Comparison of ENCODE assay signal across 26 cellular contexts in the genomic region with DNA sequence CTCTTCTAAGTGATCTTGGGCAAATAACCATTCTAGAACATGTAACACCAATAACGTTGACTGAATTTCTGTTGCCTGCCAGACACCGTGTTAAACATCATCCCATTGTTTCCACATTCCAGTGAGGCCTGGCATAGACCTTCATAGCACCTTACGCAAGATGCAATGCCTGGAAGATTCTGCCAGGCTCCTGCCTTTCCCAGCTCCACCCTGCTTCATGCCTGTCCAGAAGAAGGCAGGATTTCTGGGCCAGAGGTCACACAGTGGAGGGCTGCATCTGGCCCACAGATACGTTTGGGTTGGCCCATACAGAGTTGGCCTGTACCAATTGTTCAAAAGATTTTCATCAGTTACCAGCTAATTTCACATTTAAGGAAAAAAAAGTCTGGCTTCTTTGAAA. TPM values are rescaled to one million over a fixed set of nuclear protein-coding genes. Genes with fewer than 3 reads are reported as not detected.
"Had no signal": no experiment of that assay in that cellular context is flagged by ENCODE, and none has a peak within 500 bp of the region (broad histone marks: within the 10 kb centered on the region; RNA-seq: fewer than 3 reads in every experiment).

No MANE protein-coding gene starts in this region.

- DNase-seq: activated CD4-positive, alpha-beta T cell treated with anti-CD3 and anti-CD28 coated beads for 1 hour; activated CD4-positive, alpha-beta T cell treated with anti-CD3 and anti-CD28 coated beads, Interleukin-2, amount 50 U/mL, for 1 hour; activated CD8-positive, alpha-beta T cell treated with anti-CD3 and anti-CD28 coated beads, Interleukin-2, amount 10 ng/mL, durations not matched to agents 7 days and 5 days; activated gamma-delta T cell treated with Interleukin-2 at 50 U/mL for 16 hours; adrenal gland; colonic mucosa; heart left ventricle; left ventricle myocardium superior; pancreas; psoas muscle; right cardiac atrium; stimulated activated CD4-positive, alpha-beta T cell treated with anti-CD3 and anti-CD28 coated beads, Interleukin-2, amount 100 ng/mL, for 24 hours; T-cell; T-helper 9 cell; transverse colon had no signal

- H3K4me1 Mint-ChIP-seq: memory B cell; stimulated activated memory B cell treated with anti-CD40 and anti-IgM and Interleukin-4, amounts not matched to agents 10 μg/mL and 1 μg/mL and 100 μg/mL, for 72 hours; T-cell had no signal

- H3K9me3 Mint-ChIP-seq: natural killer cell treated with Interleukin-12 subunit alpha and Interleukin-12 subunit beta and Interleukin-15 and Interleukin-18, amount 100 ng/mL, for 72 hours; stimulated activated memory B cell treated with anti-CD40 and anti-IgM and Interleukin-4, amounts not matched to agents 10 μg/mL and 1 μg/mL and 100 μg/mL, for 72 hours; T-cell had no signal

- ATAC-seq: activated CD8-positive, alpha-beta T cell treated with anti-CD3 and anti-CD28 coated beads, Interleukin-2, amount 10 ng/mL, durations not matched to agents 7 days and 5 days; activated naive CD4-positive, alpha-beta T cell treated with anti-CD3 and anti-CD28 coated beads, Interleukin-2, amount 50 U/mL, for 72 hours; gastroesophageal sphincter; heart left ventricle; left ventricle myocardium superior; natural killer cell treated with Interleukin-12 subunit alpha and Interleukin-12 subunit beta and Interleukin-15 and Interleukin-18, amount 100 ng/mL, for 72 hours; pancreas; right cardiac atrium; stimulated activated memory B cell treated with anti-CD40 and anti-IgM and Interleukin-4, amounts not matched to agents 10 μg/mL and 1 μg/mL and 100 μg/mL, for 72 hours; T-cell had no signal

- H3K27me3 ChIP-seq: colonic mucosa, pancreas had no signal

- H3K27ac ChIP-seq: adrenal gland, colonic mucosa, epithelial cell of prostate, gastroesophageal sphincter, heart left ventricle, neutrophil, pancreas, psoas muscle, transverse colon had no signal

- H3K36me3 ChIP-seq: adrenal gland, colonic mucosa, gastroesophageal sphincter, heart left ventricle, neutrophil, pancreas, transverse colon had no signal

- H3K4me1 ChIP-seq: adrenal gland, colonic mucosa, gastroesophageal sphincter, heart left ventricle, pancreas, psoas muscle, transverse colon had no signal

- H3K27ac Mint-ChIP-seq: activated CD8-positive, alpha-beta T cell treated with anti-CD3 and anti-CD28 coated beads, Interleukin-2, amount 10 ng/mL, durations not matched to agents 7 days and 5 days; activated naive CD4-positive, alpha-beta T cell treated with anti-CD3 and anti-CD28 coated beads, Interleukin-2, amount 50 U/mL, for 72 hours; memory B cell; natural killer cell treated with Interleukin-12 subunit alpha and Interleukin-12 subunit beta and Interleukin-15 and Interleukin-18, amount 100 ng/mL, for 72 hours; stimulated activated memory B cell treated with anti-CD40 and anti-IgM and Interleukin-4, amounts not matched to agents 10 μg/mL and 1 μg/mL and 100 μg/mL, for 72 hours; T-cell had no signal

- FAIRE-seq: bronchial epithelial cell, islet of Langerhans, pancreas had no signal

- H3K4me3 ChIP-seq: adrenal gland, colonic mucosa, gastroesophageal sphincter, heart left ventricle, pancreas, psoas muscle, skin epidermis, transverse colon had no signal

- H3K4me3 Mint-ChIP-seq: activated CD8-positive, alpha-beta T cell treated with anti-CD3 and anti-CD28 coated beads, Interleukin-2, amount 10 ng/mL, durations not matched to agents 7 days and 5 days; memory B cell; natural killer cell treated with Interleukin-12 subunit alpha and Interleukin-12 subunit beta and Interleukin-15 and Interleukin-18, amount 100 ng/mL, for 72 hours; stimulated activated memory B cell treated with anti-CD40 and anti-IgM and Interleukin-4, amounts not matched to agents 10 μg/mL and 1 μg/mL and 100 μg/mL, for 72 hours; T-cell had no signal

- H3K36me3 Mint-ChIP-seq: memory B cell; natural killer cell treated with Interleukin-12 subunit alpha and Interleukin-12 subunit beta and Interleukin-15 and Interleukin-18, amount 100 ng/mL, for 72 hours; stimulated activated memory B cell treated with anti-CD40 and anti-IgM and Interleukin-4, amounts not matched to agents 10 μg/mL and 1 μg/mL and 100 μg/mL, for 72 hours; T-cell had no signal

- H3K9me3 ChIP-seq: adrenal gland, colonic mucosa, gastroesophageal sphincter, heart left ventricle, neutrophil, pancreas, psoas muscle, transverse colon had no signal

RNA-seq across cellular contexts. Expression of gene EN1, which starts 46.3 kb away (rescaled TPM):
- total RNA-seq: activated CD8-positive, alpha-beta T cell treated with anti-CD3 and anti-CD28 coated beads, Interleukin-2, amount 10 ng/mL, durations not matched to agents 7 days and 5 days; activated naive CD4-positive, alpha-beta T cell treated with anti-CD3 and anti-CD28 coated beads, Interleukin-2, amount 50 U/mL, for 72 hours; bronchial epithelial cell; colonic mucosa; left ventricle myocardium superior; natural killer cell treated with Interleukin-12 subunit alpha and Interleukin-12 subunit beta and Interleukin-15 and Interleukin-18, amount 100 ng/mL, for 72 hours; pancreas; right cardiac atrium; T-cell; temporal lobe; transverse colon had no signal
- polyA plus RNA-seq: heart left ventricle, pancreas, right cardiac atrium had no signal
